Comparison of ENCODE assay signal across 8 cellular contexts in genomic region chr1:110963666-110964399, GRCh38. TPM values are rescaled to one million over a fixed set of nuclear protein-coding genes. Genes with fewer than 3 reads are reported as not detected.
DNase-seq lines count a peak whose midpoint lies in the region; ATAC-seq and TF ChIP-seq lines count a peak whose summit lies in the region.

Gene LRIF1, minus strand, starts transcription at chr1:110963922. Its CDS starts 234 bp downstream, at chr1:110963688.

- peaks cover 0 to 11% of the 10 kb centered on the region in 2 donors for H3K4me1 ChIP-seq in adrenal gland (replicated peaks in 1 of 2)
- H3K4me1 ChIP-seq in heart right ventricle = peaks cover 0 to 27% (median 17%) of the 10 kb centered on the region in 9 donors
- H3K4me1 ChIP-seq in upper lobe of left lung = peaks cover 6 to 19% (median 15%) of the 10 kb centered on the region in 4 donors

- H3K27me3 ChIP-seq in adrenal gland = peaks cover 19% of the 10 kb centered on the region
- peaks cover 0 to 25% (median 13%) of the 10 kb centered on the region in 7 donors for H3K27me3 ChIP-seq in heart right ventricle
- no peaks in the 10 kb centered on the region for H3K27me3 ChIP-seq in upper lobe of left lung

- H3K4me3 ChIP-seq in adrenal gland (peak within 1 kb of the TSS; percentile 0 to 80 (median 39)), heart right ventricle (peak within 1 kb of the TSS; percentile 30 to 90 (median 68)), upper lobe of left lung (peak within 1 kb of the TSS; percentile 46 to 65 (median 55))

- TF ChIP-seq EP300 in upper lobe of left lung (IDR thresholded peaks at IDR 0.05) = no peak

- H3K27ac ChIP-seq in adrenal gland (peak within 1 kb of the TSS; percentile 40 to 98 (median 83)), heart right ventricle (peak within 1 kb of the TSS; percentile 50 to 98 (median 96)), upper lobe of left lung (peak within 1 kb of the TSS; percentile 94 to 99 (median 96))

- peaks cover 0 to 4% (median 0%) of the 10 kb centered on the region in 3 donors for H3K9me3 ChIP-seq in adrenal gland (replicated peaks in 1 of 3)
- peaks cover 0 to 66% (median 12%) of the 10 kb centered on the region in 11 donors for H3K9me3 ChIP-seq in heart right ventricle
- peaks cover 11 to 31% (median 19%) of the 10 kb centered on the region in 4 donors for H3K9me3 ChIP-seq in upper lobe of left lung

- H3K36me3 ChIP-seq in adrenal gland (replicated peaks in 1 of 2) = no peaks in the 10 kb centered on the region
- H3K36me3 ChIP-seq in heart right ventricle = peaks cover 0 to 22% (median 0%) of the 10 kb centered on the region in 9 donors
- H3K36me3 ChIP-seq in upper lobe of left lung = no peaks in the 10 kb centered on the region

- TF ChIP-seq CTCF in GM12874 (IDR thresholded peaks at IDR 0.05; ENCODE audit: insufficient read depth, low read depth, low read length) (peak; percentile 49), adrenal gland (IDR thresholded peaks at IDR 0.05) (peak; percentile 13 to 83 (median 70)), heart right ventricle (IDR thresholded peaks at IDR 0.05) (peak in 8 of 9 donors; percentile 34 to 64 (median 54)), upper lobe of left lung (IDR thresholded peaks at IDR 0.05) (peak; percentile 49 to 93 (median 80))

- DNase-seq in NCI-H1436 treated with DMSO at 0.1 percent for 48 hours (lab: John Stamatoyannopoulos, UW) = peak; percentile 98
- DNase-seq in T-helper 1 cell = peak; percentile 100
- DNase-seq in adrenal gland = peak; percentile 99 to 100 (median 100)
- peak; percentile 99 for DNase-seq in heart right ventricle
- DNase-seq in posterior cingulate gyrus = peak; percentile 96 to 100 (median 99)
- peak; percentile 99 to 100 for DNase-seq in upper lobe of left lung

- ATAC-seq in HG02763 (IDR thresholded peaks at IDR 0.05; ENCODE audit: unreplicated experiment) (peak; percentile 98), heart right ventricle (peak; percentile 99 to 100 (median 100)), upper lobe of left lung (ENCODE audit: low FRiP score in 2 of 2) (peak; percentile 100)

- WGBS in adrenal gland, 4 donors = 1 to 2% (median 2%) methylated on average over 21 to 53 of the region's 53 CpGs
- WGBS in heart right ventricle, 2 donors = 1 to 2% methylated on average over 53 of the region's 53 CpGs
- 3% methylated on average over 38 to 50 of the region's 53 CpGs for WGBS in upper lobe of left lung, 2 donors

- intact Hi-C loops in adrenal gland (cut with DNase I) (no loop called here), heart right ventricle (cut with DNase I) (no loop called here), posterior cingulate gyrus (cut with DNase I) (no loop called here)

- TF ChIP-seq POLR2A in adrenal gland (IDR thresholded peaks at IDR 0.05) (peak; percentile 94 to 97), upper lobe of left lung (IDR thresholded peaks at IDR 0.05) (peak; percentile 81 to 95 (median 90))

RNA-seq across cellular contexts. Expression of gene LRIF1, which starts in this region (rescaled TPM):
- total RNA-seq in adrenal gland (10 to 100 TPM in 3 of 8 donors, 1 to 10 TPM in 5; 5.9 to 16.9 (median 9.1) TPM), heart right ventricle (10 to 100 TPM; 13.8 to 21.3 (median 16.0) TPM), upper lobe of left lung (10 to 100 TPM in 2 of 6 donors, 1 to 10 TPM in 4; 2.6 to 15.3 (median 7.2) TPM)
- polyA plus RNA-seq in adrenal gland (10 to 100 TPM in 1 of 3 donors, 1 to 10 TPM in 2; 5.8 to 20.5 (median 7.4) TPM), heart right ventricle (10 to 100 TPM in 1 of 2 donors, 1 to 10 TPM in 1; 7.2 to 13.8 TPM)

Comparison
In these comparisons a context has a peak if more than half of its experiments do, and no peak if none do; other contexts are left out.
1. Peak in every context shown above with its lines: DNase-seq, ATAC-seq, H3K4me3 ChIP-seq and H3K27ac ChIP-seq.